Comparison of ENCODE assay signal across 1 cellular context in genomic region chr22:50481045-50481439, GRCh38.
TF ChIP-seq lines count a peak whose summit lies in the region.

No MANE protein-coding gene starts in this region.

TF ChIP-seq in GM12878, 131 proteins besides CTCF, POLR2A, EP300 and RAD21:
- peak; percentile 24 for TF ChIP-seq SUZ12 (IDR thresholded peaks at IDR 0.05; ENCODE audit: unreplicated experiment)
- no peak for TF ChIP-seq CREM (IDR thresholded peaks at IDR 0.05; ENCODE audit: low read depth)
